9 cellular contexts compared by ENCODE assay signal in genomic region chr16:90053902-90054301, GRCh38. TPM values are rescaled to one million over a fixed set of nuclear protein-coding genes. Genes with fewer than 3 reads are reported as not detected.
"Had no signal": no experiment of that assay in that cellular context is flagged by ENCODE, and none has a peak within 500 bp of the region (broad histone marks: within the 10 kb centered on the region; RNA-seq: fewer than 3 reads in every experiment).

No MANE protein-coding gene starts in this region.

RNA-seq across cellular contexts. Expression of gene PRDM7, which starts 23.2 kb away (rescaled TPM):
- total RNA-seq: HepG2, HT1080, IMR-90, LHCN-M2, MCF 10A, NCI-H460, PC-3, T-cell had no signal
- polyA plus RNA-seq: HepG2, IMR-90, SK-N-SH had no signal
